In genomic region chr14:61511558-61511924, GRCh38 we compare ENCODE assay signal across 10 cellular contexts.
DNase-seq lines count a peak whose midpoint lies in the region; TF ChIP-seq lines count a peak whose summit lies in the region.
"Had no signal": no experiment of that assay in that cellular context is flagged by ENCODE, and none has a peak within 500 bp of the region (broad histone marks: within the 10 kb centered on the region; RNA-seq: fewer than 3 reads in every experiment).

No MANE protein-coding gene starts in this region.

- H3K4me1 Mint-ChIP-seq in activated T-helper 1 cell treated with anti-CD3 and anti-CD28 coated beads, Interleukin-12 subunit alpha, Interleukin-12 subunit beta, Interleukin-2, Interleukin-4 antibody, amounts not matched to agents 30 ng/mL and 10 ng/mL and 1 ng/mL, durations not matched to agents 14 hours and 24 hours and 36 hours (ENCODE audit: low read depth): peaks cover 83% of the 10 kb centered on the region

- H3K4me3 ChIP-seq in OCI-LY1 (ENCODE audit: low read depth, low read length, poor library complexity, severe bottlenecking): no peak overlapping the region

- peak overlapping the region; percentile 72 for H3K27ac ChIP-seq in OCI-LY1 (ENCODE audit: low read depth, low read length, poor library complexity, severe bottlenecking)
- H3K27ac ChIP-seq: HL-60 had no signal

- no peaks in the 10 kb centered on the region for H3K27me3 ChIP-seq in OCI-LY1 (ENCODE audit: insufficient read depth, low read length)

- H3K36me3 ChIP-seq in OCI-LY1 (ENCODE audit: insufficient read depth, low read length): no peaks in the 10 kb centered on the region

- no peaks in the 10 kb centered on the region; the same call in 1 of the 2 replicates for H3F3A ChIP-seq in OCI-LY1 (ENCODE audit: insufficient read depth, low read length)

- H3K9me3 Mint-ChIP-seq in activated T-helper 1 cell treated with anti-CD3 and anti-CD28 coated beads, Interleukin-12 subunit alpha, Interleukin-12 subunit beta, Interleukin-2, Interleukin-4 antibody, amounts not matched to agents 30 ng/mL and 10 ng/mL and 1 ng/mL, durations not matched to agents 14 hours and 24 hours and 36 hours: no peaks in the 10 kb centered on the region

- no peaks in the 10 kb centered on the region for H3K9me3 ChIP-seq in OCI-LY1 (ENCODE audit: low read length)

- H3K4me1 ChIP-seq in OCI-LY1 (ENCODE audit: insufficient read depth, low read length, severe bottlenecking): peaks cover 50% of the 10 kb centered on the region

- peak; percentile 13 for DNase-seq in activated T-helper 1 cell treated with anti-CD3 and anti-CD28 coated beads, Interleukin-12 subunit alpha, Interleukin-12 subunit beta, Interleukin-2, Interleukin-4 antibody, amounts not matched to agents 30 ng/mL and 10 ng/mL and 1 ng/mL, durations not matched to agents 14 hours and 24 hours and 36 hours (ENCODE audit: low spot score)
- peak; percentile 71 for DNase-seq in left kidney (ENCODE audit: low read depth, low spot score)
- peak; percentile 43 to 71 (median 62) for DNase-seq in stimulated activated CD4-positive, alpha-beta T cell treated with anti-CD3 and anti-CD28 coated beads, TNF-alpha, amount 100 ng/mL, for 48 hours (ENCODE audit: low read depth in 3 of 3)
- DNase-seq in NCI-H187 (lab: John Stamatoyannopoulos, UW): no peak
- DNase-seq in EL: no peak
- no peak for DNase-seq in GM19238 (ENCODE audit: insufficient read length, low spot score)
- DNase-seq in islet precursor cell: no peak
- DNase-seq: effector CD8-positive, alpha-beta T cell had no signal

- H4K20me1 ChIP-seq in OCI-LY1 (ENCODE audit: insufficient read depth, low read length): no peaks in the 10 kb centered on the region

- peaks cover 54% of the 10 kb centered on the region for H3K36me3 Mint-ChIP-seq in activated T-helper 1 cell treated with anti-CD3 and anti-CD28 coated beads, Interleukin-12 subunit alpha, Interleukin-12 subunit beta, Interleukin-2, Interleukin-4 antibody, amounts not matched to agents 30 ng/mL and 10 ng/mL and 1 ng/mL, durations not matched to agents 14 hours and 24 hours and 36 hours (ENCODE audit: low read depth)

- H3K4me3 Mint-ChIP-seq in activated T-helper 1 cell treated with anti-CD3 and anti-CD28 coated beads, Interleukin-12 subunit alpha, Interleukin-12 subunit beta, Interleukin-2, Interleukin-4 antibody, amounts not matched to agents 30 ng/mL and 10 ng/mL and 1 ng/mL, durations not matched to agents 14 hours and 24 hours and 36 hours: peak overlapping the region; percentile 64

- H3K79me2 ChIP-seq in OCI-LY1 (ENCODE audit: insufficient read depth, low read length): no peaks in the 10 kb centered on the region

- peak overlapping the region; percentile 17; the same call in 1 of the 2 replicates for H3K9ac ChIP-seq in OCI-LY1 (ENCODE audit: low read length)

- TF ChIP-seq CTCF in OCI-LY1 (IDR thresholded peaks at IDR 0.05; ENCODE audit: low read length): no peak

- intact Hi-C loops in activated T-helper 1 cell treated with anti-CD3 and anti-CD28 coated beads, Interleukin-12 subunit alpha, Interleukin-12 subunit beta, Interleukin-2, Interleukin-4 antibody, amounts not matched to agents 30 ng/mL and 10 ng/mL and 1 ng/mL, durations not matched to agents 14 hours and 24 hours and 36 hours (cut with micrococcal nuclease): loop anchor here (1.0 to 2.0 kb wide), 5 partner anchors 8 to 149 kb away; no protein-coding TSS in a partner anchor

- peak overlapping the region; percentile 88 for H3K27ac Mint-ChIP-seq in activated T-helper 1 cell treated with anti-CD3 and anti-CD28 coated beads, Interleukin-12 subunit alpha, Interleukin-12 subunit beta, Interleukin-2, Interleukin-4 antibody, amounts not matched to agents 30 ng/mL and 10 ng/mL and 1 ng/mL, durations not matched to agents 14 hours and 24 hours and 36 hours

- peak overlapping the region; percentile 38; the same call in 1 of the 2 replicates for H3K4me2 ChIP-seq in OCI-LY1 (ENCODE audit: low read length)

- H3K27me3 Mint-ChIP-seq in activated T-helper 1 cell treated with anti-CD3 and anti-CD28 coated beads, Interleukin-12 subunit alpha, Interleukin-12 subunit beta, Interleukin-2, Interleukin-4 antibody, amounts not matched to agents 30 ng/mL and 10 ng/mL and 1 ng/mL, durations not matched to agents 14 hours and 24 hours and 36 hours (ENCODE audit: insufficient read depth): no peaks in the 10 kb centered on the region

- H2AFZ ChIP-seq in OCI-LY1 (ENCODE audit: low read length): 0 out of 2 replicates have a peak overlapping the region, but pooled peaks have one; percentile 5

- no peaks in the 10 kb centered on the region for H3K9me2 ChIP-seq in OCI-LY1 (ENCODE audit: low read depth, low read length)

Comparison
In these comparisons a context has a peak if more than half of its experiments do, and no peak if none do; other contexts are left out.
1. DNase-seq: peak in activated T-helper 1 cell treated with anti-CD3 and anti-CD28 coated beads, Interleukin-12 subunit alpha, Interleukin-12 subunit beta, Interleukin-2, Interleukin-4 antibody, amounts not matched to agents 30 ng/mL and 10 ng/mL and 1 ng/mL, durations not matched to agents 14 hours and 24 hours and 36 hours (single experiment), left kidney (single experiment) and stimulated activated CD4-positive, alpha-beta T cell treated with anti-CD3 and anti-CD28 coated beads, TNF-alpha, amount 100 ng/mL, for 48 hours (3 of 3); none in NCI-H187 (0 of 2), EL (single experiment), GM19238 (single experiment) and islet precursor cell (single experiment).